1 cellular context compared by ENCODE assay signal in genomic region chr9:113979713-113980086, GRCh38.
TF ChIP-seq lines count a peak whose summit lies in the region.

No MANE protein-coding gene starts in this region.

TF ChIP-seq in SK-N-SH, 30 proteins besides CTCF, POLR2A, EP300 and RAD21:
- TF ChIP-seq TAF1 (IDR thresholded peaks at IDR 0.05; ENCODE audit: borderline replicate concordance, low read depth, low read length) (no peak), MAX (IDR thresholded peaks at IDR 0.05; ENCODE audit: low read depth) (no peak), ZBTB33 (IDR thresholded peaks at IDR 0.05; ENCODE audit: borderline replicate concordance, low read depth) (no peak), GATA2 (CRISPR knock-in tag; IDR thresholded peaks at IDR 0.05) (no peak), TCF12 (IDR thresholded peaks at IDR 0.05) (no peak), GABPA (IDR thresholded peaks at IDR 0.05; ENCODE audit: low read depth) (no peak), JUND (IDR thresholded peaks at IDR 0.05) (no peak), PBX3 (IDR thresholded peaks at IDR 0.05) (no peak), ELF1 (IDR thresholded peaks at IDR 0.05) (no peak), NFIC (IDR thresholded peaks at IDR 0.05; ENCODE audit: borderline replicate concordance) (no peak), POLR2AphosphoS5 (IDR thresholded peaks at IDR 0.05; ENCODE audit: low read depth, low read length) (no peak), RFX5 (IDR thresholded peaks at IDR 0.05; ENCODE audit: low read length) (no peak), TEAD4 (IDR thresholded peaks at IDR 0.05; ENCODE audit: borderline replicate concordance, insufficient read depth) (no peak), NRF1 (IDR thresholded peaks at IDR 0.05; ENCODE audit: low read depth, low read length) (no peak), MEF2A (IDR thresholded peaks at IDR 0.05; ENCODE audit: borderline replicate concordance, low read depth) (no peak), SMC3 (IDR thresholded peaks at IDR 0.05; ENCODE audit: low read depth, low read length) (no peak), USF1 (IDR thresholded peaks at IDR 0.05; ENCODE audit: borderline replicate concordance, low read depth) (no peak)
- TF ChIP-seq, protein P1, sequence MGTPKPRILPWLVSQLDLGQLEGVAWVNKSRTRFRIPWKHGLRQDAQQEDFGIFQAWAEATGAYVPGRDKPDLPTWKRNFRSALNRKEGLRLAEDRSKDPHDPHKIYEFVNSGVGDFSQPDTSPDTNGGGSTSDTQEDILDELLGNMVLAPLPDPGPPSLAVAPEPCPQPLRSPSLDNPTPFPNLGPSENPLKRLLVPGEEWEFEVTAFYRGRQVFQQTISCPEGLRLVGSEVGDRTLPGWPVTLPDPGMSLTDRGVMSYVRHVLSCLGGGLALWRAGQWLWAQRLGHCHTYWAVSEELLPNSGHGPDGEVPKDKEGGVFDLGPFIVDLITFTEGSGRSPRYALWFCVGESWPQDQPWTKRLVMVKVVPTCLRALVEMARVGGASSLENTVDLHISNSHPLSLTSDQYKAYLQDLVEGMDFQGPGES (IDR thresholded peaks at IDR 0.05; ENCODE audit: low read depth, low read length), result no peak
- TF ChIP-seq, protein P2, sequence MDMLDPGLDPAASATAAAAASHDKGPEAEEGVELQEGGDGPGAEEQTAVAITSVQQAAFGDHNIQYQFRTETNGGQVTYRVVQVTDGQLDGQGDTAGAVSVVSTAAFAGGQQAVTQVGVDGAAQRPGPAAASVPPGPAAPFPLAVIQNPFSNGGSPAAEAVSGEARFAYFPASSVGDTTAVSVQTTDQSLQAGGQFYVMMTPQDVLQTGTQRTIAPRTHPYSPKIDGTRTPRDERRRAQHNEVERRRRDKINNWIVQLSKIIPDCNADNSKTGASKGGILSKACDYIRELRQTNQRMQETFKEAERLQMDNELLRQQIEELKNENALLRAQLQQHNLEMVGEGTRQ (IDR thresholded peaks at IDR 0.05; ENCODE audit: borderline replicate concordance, low read depth, low read length), result no peak
TF ChIP-seq in SK-N-SH: peak in this region for 0.
